Comparison of ENCODE assay signal across 8 cellular contexts in genomic region chr9:134059661-134060395, GRCh38. TPM values are rescaled to one million over a fixed set of nuclear protein-coding genes. Genes with fewer than 3 reads are reported as not detected.
A peak's percentile ranks its signal among the peaks of the same experiment; 100 is the strongest.
DNase-seq lines count a peak whose midpoint lies in the region; ATAC-seq and TF ChIP-seq lines count a peak whose summit lies in the region.

No MANE protein-coding gene starts in this region.

- TF ChIP-seq POLR2A in esophagus muscularis mucosa (IDR thresholded peaks at IDR 0.05; ENCODE audit: low read depth): no peak

- H3K4me1 Mint-ChIP-seq in activated naive CD4-positive, alpha-beta T cell treated with anti-CD3 and anti-CD28 coated beads, Interleukin-2, amount 50 U/mL, for 24 hours: peaks cover 61% of the 10 kb centered on the region

- H3K27me3 ChIP-seq in esophagus muscularis mucosa: no peaks in the 10 kb centered on the region

- peak; percentile 31 for DNase-seq in Daoy (ENCODE audit: low read depth)
- peak; percentile 78 for DNase-seq in posterior vena cava (ENCODE audit: low spot score)
- DNase-seq in NCI-H1694 treated with DMSO at 0.1 percent for 48 hours (lab: John Stamatoyannopoulos, UW): no peak
- DNase-seq in NCI-H2171 (lab: John Stamatoyannopoulos, UW): no peak
- no peak for DNase-seq in esophagus muscularis mucosa (ENCODE audit: extremely low spot score)

- no peaks in the 10 kb centered on the region for H3K9me3 Mint-ChIP-seq in activated naive CD4-positive, alpha-beta T cell treated with anti-CD3 and anti-CD28 coated beads, Interleukin-2, amount 50 U/mL, for 24 hours

- no peak overlapping the region for H3K4me3 Mint-ChIP-seq in activated naive CD4-positive, alpha-beta T cell treated with anti-CD3 and anti-CD28 coated beads, Interleukin-2, amount 50 U/mL, for 24 hours

- H3K36me3 Mint-ChIP-seq in activated naive CD4-positive, alpha-beta T cell treated with anti-CD3 and anti-CD28 coated beads, Interleukin-2, amount 50 U/mL, for 24 hours: no peaks in the 10 kb centered on the region

- 73% methylated on average over 10 of the region's 17 CpGs for WGBS in esophagus muscularis mucosa

- intact Hi-C loops in posterior vena cava (cut with DNase I): loop anchor here in 1 of 2 donors (10.0 kb wide), 1 partner anchor 275 kb away; no protein-coding TSS in a partner anchor
- intact Hi-C loops in esophagus muscularis mucosa (cut with DNase I): no loop called here

- ATAC-seq in GM19438 (IDR thresholded peaks at IDR 0.05; ENCODE audit: low read depth, unreplicated experiment) (peak; percentile 87), HG03439 (IDR thresholded peaks at IDR 0.05; ENCODE audit: unreplicated experiment) (peak; percentile 52)

- H3K9me3 ChIP-seq in esophagus muscularis mucosa: no peaks in the 10 kb centered on the region

- H3K4me1 ChIP-seq in esophagus muscularis mucosa: peaks cover 74 to 100% (median 100%) of the 10 kb centered on the region in 4 donors

- H3K36me3 ChIP-seq in esophagus muscularis mucosa: no peaks in the 10 kb centered on the region

- H3K4me3 ChIP-seq in esophagus muscularis mucosa: no peak overlapping the region

- H3K27ac Mint-ChIP-seq in activated naive CD4-positive, alpha-beta T cell treated with anti-CD3 and anti-CD28 coated beads, Interleukin-2, amount 50 U/mL, for 24 hours: peak overlapping the region; percentile 30

- no peak for TF ChIP-seq CTCF in esophagus muscularis mucosa (IDR thresholded peaks at IDR 0.05)

- no peak overlapping the region for H3K27ac ChIP-seq in esophagus muscularis mucosa (replicated peaks in 1 of 4)

- TF ChIP-seq EP300 in esophagus muscularis mucosa (IDR thresholded peaks at IDR 0.05): no peak

- no peaks in the 10 kb centered on the region for H3K27me3 Mint-ChIP-seq in activated naive CD4-positive, alpha-beta T cell treated with anti-CD3 and anti-CD28 coated beads, Interleukin-2, amount 50 U/mL, for 24 hours

RNA-seq across cellular contexts. Expression of gene BRD3, which starts 8.0 kb away (rescaled TPM):
- 6.4 and 6.5 TPM in 2 replicates for total RNA-seq in Daoy (2014; rRNA removed; shearing (Covaris generic))
- total RNA-seq in posterior vena cava: 10 to 100 TPM; 32.2 to 32.6 TPM
- total RNA-seq in esophagus muscularis mucosa: 10 to 100 TPM; 30.0 to 38.2 (median 33.3) TPM

RNA-seq across cellular contexts. Expression of gene BRD3OS, which starts 34.5 kb away (rescaled TPM):
- 12.8 and 15.1 TPM in 2 replicates for total RNA-seq in Daoy (2014; rRNA removed; shearing (Covaris generic))
- total RNA-seq in posterior vena cava (10 to 100 TPM; 11.9 to 14.3 TPM), esophagus muscularis mucosa (10 to 100 TPM; 13.4 to 33.4 (median 21.7) TPM)

Comparison
In these comparisons a context has a peak if more than half of its experiments do, and no peak if none do; other contexts are left out.
1. DNase-seq: peak in Daoy (single experiment) and posterior vena cava (single experiment); none in NCI-H1694 treated with DMSO at 0.1 percent for 48 hours (single experiment), NCI-H2171 (single experiment) and esophagus muscularis mucosa (single experiment).